Comparison of ENCODE assay signal across 9 cellular contexts in the genomic region with DNA sequence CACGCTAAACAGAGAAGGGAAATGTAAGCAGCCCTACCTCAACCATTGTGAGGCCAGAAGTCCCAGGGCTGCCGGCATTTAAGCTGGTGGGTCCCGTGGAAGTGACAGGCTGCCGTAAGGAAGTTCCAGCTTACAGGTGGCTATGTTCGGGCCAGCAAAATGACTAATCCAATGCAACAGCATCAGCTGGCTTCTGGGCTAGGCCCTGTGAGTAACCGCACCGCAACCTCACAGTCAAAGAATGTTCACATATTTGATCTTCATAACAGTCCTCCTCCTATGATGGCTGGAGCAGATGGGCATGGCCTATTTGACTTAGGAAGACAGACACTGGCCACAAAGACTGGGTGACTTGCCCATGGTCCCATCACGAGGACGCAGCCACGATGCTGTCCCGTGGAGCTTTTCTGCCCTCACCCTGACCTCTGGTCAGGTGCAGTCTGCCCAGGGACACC.
DNase-seq lines count a peak whose midpoint lies in the region; ATAC-seq and TF ChIP-seq lines count a peak whose summit lies in the region.
"Had no signal": no experiment of that assay in that cellular context is flagged by ENCODE, and none has a peak within 500 bp of the region (broad histone marks: within the 10 kb centered on the region; RNA-seq: fewer than 3 reads in every experiment).

No MANE protein-coding gene starts in this region.

- H3K4me1 ChIP-seq in mucosa of descending colon (ENCODE audit: low read depth): peaks cover 12% of the 10 kb centered on the region
- peaks cover 47% of the 10 kb centered on the region for H3K4me1 ChIP-seq in upper lobe of right lung

- no peaks in the 10 kb centered on the region for H3K36me3 ChIP-seq in mucosa of descending colon (ENCODE audit: low read depth)
- H3K36me3 ChIP-seq in upper lobe of right lung: no peaks in the 10 kb centered on the region

- DNase-seq in NCI-H226 (peak; percentile 94), dermis blood vessel endothelial cell (peak; percentile 92), mucosa of descending colon (no peak), upper lobe of right lung (no peak), NCI-H1105 treated with DMSO at 0.1 percent for 48 hours (lab: John Stamatoyannopoulos, UW) (no peak), putamen (ENCODE audit: low spot score) (no peak)
- DNase-seq: activated CD4-positive, alpha-beta T cell treated with anti-CD3 and anti-CD28 coated beads, Interleukin-2, amount 50 U/mL, for 48 hours; NCI-H2227 treated with DMSO at 0.1 percent for 48 hours had no signal

- H3K9me3 ChIP-seq in mucosa of descending colon (no peaks in the 10 kb centered on the region), upper lobe of right lung (no peaks in the 10 kb centered on the region)

- H3K27me3 ChIP-seq in upper lobe of right lung: peaks cover 4% of the 10 kb centered on the region

- TF ChIP-seq CTCF in mucosa of descending colon (IDR thresholded peaks at IDR 0.05) (no peak), upper lobe of right lung (IDR thresholded peaks at IDR 0.05) (no peak)

- peak overlapping the region; percentile 86 for H3K27ac ChIP-seq in upper lobe of right lung

- peak; percentile 18 for ATAC-seq in mucosa of descending colon
- ATAC-seq in upper lobe of right lung: no peak
- ATAC-seq in GM18867 (IDR thresholded peaks at IDR 0.05; ENCODE audit: unreplicated experiment): no peak

- no peak overlapping the region for H3K4me3 ChIP-seq in mucosa of descending colon
- H3K4me3 ChIP-seq in upper lobe of right lung: no peak overlapping the region

- intact Hi-C loops in mucosa of descending colon (cut with DNase I, micrococcal nuclease) (no loop called here), upper lobe of right lung (cut with DNase I) (no loop called here)

Comparison
In these comparisons a context has a peak if more than half of its experiments do, and no peak if none do; other contexts are left out.
1. DNase-seq: peak in NCI-H226 (single experiment) and dermis blood vessel endothelial cell (single experiment); none in mucosa of descending colon (0 of 3), upper lobe of right lung (single experiment), NCI-H1105 treated with DMSO at 0.1 percent for 48 hours (single experiment) and putamen (single experiment).